In genomic region chr15:75151214-75152128, GRCh38 we compare ENCODE assay signal across 18 cellular contexts. TPM values are rescaled to one million over a fixed set of nuclear protein-coding genes. Genes with fewer than 3 reads are reported as not detected.
DNase-seq lines count a peak whose midpoint lies in the region; ATAC-seq, FAIRE-seq and TF ChIP-seq lines count a peak whose summit lies in the region.
"Had no signal": no experiment of that assay in that cellular context is flagged by ENCODE, and none has a peak within 500 bp of the region (broad histone marks: within the 10 kb centered on the region; RNA-seq: fewer than 3 reads in every experiment).

No MANE protein-coding gene starts in this region.

- no peak overlapping the region for H3K27ac ChIP-seq in HepG2 (ENCODE audit: extremely low read length, insufficient read depth, low read length)
- no peak overlapping the region for H3K27ac ChIP-seq in right lobe of liver
- peak overlapping the region in 1 of 2 donors; percentile 38 for H3K27ac ChIP-seq in coronary artery
- H3K27ac ChIP-seq in A673 (ENCODE audit: low read depth, low read length, poor library complexity, severe bottlenecking), result no peak overlapping the region
- H3K27ac ChIP-seq: lower lobe of right lung had no signal

- H3K4me1 Mint-ChIP-seq in effector memory CD8-positive, alpha-beta T cell (ENCODE audit: low read depth in 2 of 2), result peaks cover 4 to 13% of the 10 kb centered on the region in 2 donors
- H3K4me1 Mint-ChIP-seq in natural killer cell, result peaks cover 23 to 43% of the 10 kb centered on the region in 2 donors

- POLR2A ChIA-PET in HepG2 (lab: Yijun Ruan, JAX) (no interaction called here), A673 (lab: Charles Lee; ENCODE audit: low non-redundant PET) (no interaction called here)

- H3K4me3 Mint-ChIP-seq in effector memory CD8-positive, alpha-beta T cell, result peak overlapping the region in 1 of 2 donors; percentile 24
- peak overlapping the region; percentile 18 for H3K4me3 Mint-ChIP-seq in natural killer cell

- H3K4me3 ChIP-seq in HepG2 (replicated peaks in 1 of 3; ENCODE audit: insufficient read depth in 1 of 3, low read depth in 2 of 3, low read length in 3 of 3), result no peak overlapping the region
- no peak overlapping the region for H3K4me3 ChIP-seq in right lobe of liver
- no peak overlapping the region for H3K4me3 ChIP-seq in coronary artery
- H3K4me3 ChIP-seq in A673 (ENCODE audit: low read depth, low read length, poor library complexity, severe bottlenecking), result no peak overlapping the region
- H3K4me3 ChIP-seq: lower lobe of right lung, SJSA1 had no signal

- no peak overlapping the region for H2AFZ ChIP-seq in HepG2 (ENCODE audit: low read length)

- no peaks in the 10 kb centered on the region for H3K36me3 Mint-ChIP-seq in effector memory CD8-positive, alpha-beta T cell (ENCODE audit: insufficient read depth)
- H3K36me3 Mint-ChIP-seq in natural killer cell, result no peaks in the 10 kb centered on the region
- H3K36me3 Mint-ChIP-seq: IgD-negative memory B cell had no signal

- no peak for ATAC-seq in HepG2
- no peak for ATAC-seq in right lobe of liver
- no peak for ATAC-seq in effector memory CD8-positive, alpha-beta T cell (replicated peaks)
- peak in 2 of 3 donors; percentile 37 to 40 for ATAC-seq in natural killer cell
- no peak for ATAC-seq in HG02623 (IDR thresholded peaks at IDR 0.05; ENCODE audit: unreplicated experiment)
- ATAC-seq: lower lobe of right lung; naive thymus-derived CD4-positive, alpha-beta T cell had no signal

- DNase-seq in HepG2 (ENCODE audit: low spot score) (no peak), right lobe of liver (no peak), natural killer cell (no peak), coronary artery (ENCODE audit: low spot score) (no peak), ecto neural progenitor cell (ENCODE audit: low spot score) (no peak), A673 (ENCODE audit: low spot score) (no peak)
- no peak for DNase-seq in effector memory CD8-positive, alpha-beta T cell
- DNase-seq: activated CD8-positive, alpha-beta memory T cell treated with anti-CD3 and anti-CD28 coated beads, Interleukin-2, amount 50 U/mL, for 4 hours; cortex of kidney; lower lobe of right lung; naive thymus-derived CD4-positive, alpha-beta T cell; NCI-H2081; stimulated activated naive CD4-positive, alpha-beta T cell treated with Interleukin-2 at 50 U/mL for 16 hours; T1000 had no signal

- no peaks in the 10 kb centered on the region for H3K9me3 Mint-ChIP-seq in effector memory CD8-positive, alpha-beta T cell
- H3K9me3 Mint-ChIP-seq in natural killer cell, result no peaks in the 10 kb centered on the region

- peak overlapping the region; percentile 55 to 76 for H3K27ac Mint-ChIP-seq in effector memory CD8-positive, alpha-beta T cell
- peak overlapping the region; percentile 61 to 69 for H3K27ac Mint-ChIP-seq in natural killer cell

- H3K27me3 Mint-ChIP-seq in effector memory CD8-positive, alpha-beta T cell, result no peaks in the 10 kb centered on the region
- no peaks in the 10 kb centered on the region for H3K27me3 Mint-ChIP-seq in natural killer cell (ENCODE audit: low read depth in 2 of 2)

- intact Hi-C loops in HepG2 (cut with micrococcal nuclease; ENCODE audit: unreplicated experiment) (no loop called here), right lobe of liver (cut with DNase I) (no loop called here), natural killer cell (cut with micrococcal nuclease) (no loop called here), A673 (cut with micrococcal nuclease; ENCODE audit: unreplicated experiment) (no loop called here)

- no peaks in the 10 kb centered on the region for H3K79me2 ChIP-seq in HepG2 (ENCODE audit: insufficient read depth, low read length)

- H3K4me1 ChIP-seq in HepG2 (ENCODE audit: insufficient read depth, low read length) (peaks cover 64% of the 10 kb centered on the region), right lobe of liver (no peaks in the 10 kb centered on the region), A673 (ENCODE audit: insufficient read depth, low read length, poor library complexity, severe bottlenecking) (no peaks in the 10 kb centered on the region)

- H3K9me3 ChIP-seq in HepG2 (ENCODE audit: low read length) (no peaks in the 10 kb centered on the region), right lobe of liver (no peaks in the 10 kb centered on the region), A673 (ENCODE audit: low read depth, low read length, poor library complexity, severe bottlenecking) (peaks cover 8% of the 10 kb centered on the region)
- H3K9me3 ChIP-seq: SJSA1 had no signal

- no peaks in the 10 kb centered on the region for H4K20me1 ChIP-seq in HepG2 (ENCODE audit: insufficient read depth, low read length)

- FAIRE-seq in HepG2 (lab: Jason Lieb, UNC), result no peak
- FAIRE-seq: astrocyte had no signal

- no peak for TF ChIP-seq EP300 in HepG2 (IDR thresholded peaks at IDR 0.05; ENCODE audit: low read depth in 2 of 2, low read length in 2 of 2)
- TF ChIP-seq EP300 in HepG2 (CRISPR knock-in tag; IDR thresholded peaks at IDR 0.05; ENCODE audit: borderline replicate concordance), result no peak

- CTCF ChIA-PET in HepG2 (lab: Yijun Ruan, JAX; ENCODE audit: low intra/inter-chr PET ratio, low total read pairs) (no interaction called here), A673 (lab: Charles Lee) (no interaction called here)

- TF ChIP-seq POLR2A in HepG2 (IDR thresholded peaks at IDR 0.05; ENCODE audit: insufficient read depth in 1 of 2, low read depth in 2 of 2, low read length in 2 of 2) (no peak), right lobe of liver (IDR thresholded peaks at IDR 0.05) (no peak)

- H3K4me2 ChIP-seq in HepG2 (ENCODE audit: low read depth, low read length), result peak overlapping the region; percentile 23; the same call in 1 of the 2 replicates

- TF ChIP-seq RAD21 in HepG2 (CRISPR knock-in tag; IDR thresholded peaks at IDR 0.05), result no peak

- H3K36me3 ChIP-seq in HepG2 (replicated peaks in 1 of 2; ENCODE audit: control insufficient read depth in 1 of 2, insufficient read depth in 2 of 2, low read length in 2 of 2), result no peaks in the 10 kb centered on the region
- H3K36me3 ChIP-seq in right lobe of liver, result no peaks in the 10 kb centered on the region
- no peaks in the 10 kb centered on the region for H3K36me3 ChIP-seq in A673 (ENCODE audit: insufficient read depth, low read length, poor library complexity, severe bottlenecking)
- H3K36me3 ChIP-seq: lower lobe of right lung, SJSA1 had no signal

- no TSS peak for BruUV-seq in HepG2 (replicated peaks; lab: Mats Ljungman, UMichigan)
- BruUV-seq in A673 (replicated peaks; lab: Mats Ljungman, UMichigan), result no TSS peak

- H3K9ac ChIP-seq in HepG2 (ENCODE audit: insufficient read depth, low read depth, low read length), result no peak overlapping the region

- in situ Hi-C loops in HepG2 (cut with HindIII; ENCODE audit: extremely low pct_ligation_motif_present, low pct_unique_long_range_greater_than_20kb), result loop anchor here (5.0 kb wide), 1 partner anchor 51 kb away; the partner anchor contains the start of gene C15orf39

- TF ChIP-seq CTCF in HepG2 (CRISPR knock-in tag; IDR thresholded peaks at IDR 0.05) (no peak), right lobe of liver (IDR thresholded peaks at IDR 0.05) (no peak), natural killer cell (IDR thresholded peaks at IDR 0.05) (no peak), coronary artery (IDR thresholded peaks at IDR 0.05) (no peak), A673 (conservative IDR thresholded peaks at IDR 0.05; ENCODE audit: low read depth, low read length) (no peak)

- WGBS in HepG2 (ENCODE audit: low lambda C conversion rate), result 72% methylated on average over 5 of the region's 5 CpGs
- WGBS in right lobe of liver (ENCODE audit: insufficient coverage, low coverage, low lambda C conversion rate, missing lambda C conversion rate), result 0% methylated on average over 1 of the region's 5 CpGs

- no peaks in the 10 kb centered on the region for H3K27me3 ChIP-seq in HepG2 (ENCODE audit: control insufficient read depth in 1 of 2, insufficient read depth in 2 of 2, low read length in 2 of 2)
- H3K27me3 ChIP-seq in right lobe of liver, result no peaks in the 10 kb centered on the region
- no peaks in the 10 kb centered on the region for H3K27me3 ChIP-seq in A673 (replicated peaks; ENCODE audit: insufficient read depth, low read depth, low read length, poor library complexity)
- H3K27me3 ChIP-seq: SJSA1 had no signal

TF ChIP-seq in HepG2, 621 proteins besides CTCF, POLR2A, EP300 and RAD21 (continues in another document):
- TF ChIP-seq ZFYVE20 (CRISPR knock-in tag; IDR thresholded peaks at IDR 0.05; ENCODE audit: borderline replicate concordance, low read depth) (no peak), RARG (CRISPR knock-in tag; IDR thresholded peaks at IDR 0.05; ENCODE audit: low read depth) (no peak), ZIK1 (CRISPR knock-in tag; IDR thresholded peaks at IDR 0.05; ENCODE audit: borderline replicate concordance, low read depth) (no peak), FOXA3 (CRISPR knock-in tag; IDR thresholded peaks at IDR 0.05) (no peak), AKAP8 (CRISPR knock-in tag; IDR thresholded peaks at IDR 0.05) (no peak), PHF5A (CRISPR knock-in tag; IDR thresholded peaks at IDR 0.05; ENCODE audit: low read depth, unreplicated experiment) (no peak)

RNA-seq across cellular contexts. Expression of gene C15orf39, which starts 50.2 kb away (rescaled TPM):
- 13.5 and 17.5 TPM in 2 replicates for total RNA-seq in HepG2 (2016; rRNA removed; fragmentation: Illumina TruSeq; extraction: Trizol)
- 3.3 and 3.4 TPM in 2 replicates for total RNA-seq in HepG2 (2016; cell fraction: cytosol; rRNA removed; fragmentation: Illumina TruSeq; extraction: Trizol; ENCODE audit: low read depth)
- 14.9 and 16.1 TPM in 2 replicates for total RNA-seq in HepG2 (2016; cell fraction: insoluble cytoplasmic fraction; rRNA removed; fragmentation: Illumina TruSeq; extraction: Trizol)
- 10.8 and 11.9 TPM in 2 replicates for total RNA-seq in HepG2 (2016; cell fraction: membrane; rRNA removed; fragmentation: Illumina TruSeq; extraction: Trizol)
- total RNA-seq in HepG2 (2016; cell fraction: nucleus; rRNA removed; fragmentation: Illumina TruSeq; extraction: Trizol), result 15.0 and 15.3 TPM in 2 replicates
- 6.2 and 8.1 TPM in 2 replicates for polyA plus RNA-seq in HepG2 (2011; rRNA removed)
- 3.4 and 5.1 TPM in 2 replicates for polyA plus RNA-seq in HepG2 (2011; cell fraction: cytosol; rRNA removed)
- polyA plus RNA-seq in HepG2 (2011; cell fraction: nucleus; rRNA removed), result 22.0 and 24.2 TPM in 2 replicates
- 14.6 and 19.5 TPM in 2 replicates for polyA plus RNA-seq in HepG2 (2012)
- polyA plus RNA-seq in HepG2 (2016; cell fraction: cytosol; fragmentation: Illumina TruSeq; extraction: Trizol; ENCODE audit: low read depth), result 1.9 and 2.1 TPM in 2 replicates
- polyA plus RNA-seq in HepG2 (2016; cell fraction: insoluble cytoplasmic fraction; fragmentation: Illumina TruSeq; extraction: Trizol; ENCODE audit: low read depth), result 20.1 and 30.7 TPM in 2 replicates
- polyA plus RNA-seq in HepG2 (2016; cell fraction: membrane; fragmentation: Illumina TruSeq; extraction: Trizol; ENCODE audit: low read depth), result 5.4 and 6.0 TPM in 2 replicates
- 23.1 and 30.5 TPM in 2 replicates for polyA plus RNA-seq in HepG2 (2016; cell fraction: nucleus; fragmentation: Illumina TruSeq; extraction: Trizol; ENCODE audit: insufficient read depth, low read depth)
- 26.0 and 33.5 TPM in 2 replicates for polyA minus RNA-seq in HepG2 (2011; rRNA and poly(A)+ RNA removed; ENCODE audit: low replicate concordance)
- polyA minus RNA-seq in HepG2 (2011; cell fraction: cytosol; rRNA and poly(A)+ RNA removed), result 17.1 and 17.5 TPM in 2 replicates
- polyA minus RNA-seq in HepG2 (2011; cell fraction: nucleus; rRNA and poly(A)+ RNA removed), result 20.3 and 23.0 TPM in 2 replicates
- total RNA-seq in right lobe of liver, result 1 to 10 TPM; 3.6 to 9.4 (median 5.8) TPM
- 10 to 100 TPM; 63.5 to 89.2 (median 70.1) TPM for total RNA-seq in natural killer cell
- total RNA-seq in A673 (2021), result 28.9 and 30.3 TPM in 2 replicates

Comparison
In these comparisons a context has a peak if more than half of its experiments do, and no peak if none do; other contexts are left out.
1. ATAC-seq: peak in natural killer cell (2 of 3); none in HepG2 (single experiment), right lobe of liver (0 of 4), effector memory CD8-positive, alpha-beta T cell (single experiment) and HG02623 (single experiment).